In the genomic region with DNA sequence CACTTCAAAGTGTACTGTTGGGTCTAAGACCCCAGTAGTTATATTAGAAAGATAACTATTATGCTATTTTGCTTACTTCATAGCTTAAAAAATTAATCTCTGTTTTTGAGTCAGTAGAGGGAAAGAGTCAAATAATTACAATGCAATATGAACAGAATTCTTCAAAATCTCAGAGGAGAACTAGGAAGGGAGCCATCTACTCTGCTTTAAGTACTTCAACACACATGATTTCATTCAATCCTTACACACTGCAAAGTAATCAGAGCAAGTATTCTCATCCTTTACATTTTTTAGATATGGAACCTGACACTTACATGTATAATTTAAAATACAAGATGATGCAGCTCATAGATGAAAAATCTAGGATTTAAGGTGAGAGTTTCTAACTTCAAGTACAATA, we compare ENCODE assay signal across 18 cellular contexts.
"Had no signal": no experiment of that assay in that cellular context is flagged by ENCODE, and none has a peak within 500 bp of the region (broad histone marks: within the 10 kb centered on the region; RNA-seq: fewer than 3 reads in every experiment).

No MANE protein-coding gene starts in this region.

- ATAC-seq: activated CD4-positive, CD25-positive, alpha-beta regulatory T cell treated with anti-CD3 and anti-CD28 coated beads, Interleukin-2, amount 50 U/mL, for 24 hours; activated CD8-positive, alpha-beta T cell treated with anti-CD3 and anti-CD28 coated beads, Interleukin-2, amount 10 ng/mL, durations not matched to agents 7 days and 5 days; activated naive CD8-positive, alpha-beta T cell treated with anti-CD3 and anti-CD28 coated beads, Interleukin-2, amount 50 U/mL, for 24 hours; activated T-cell treated with anti-CD3 and anti-CD28 coated beads, Interleukin-2, amount 50 U/mL, for 4 hours; esophagus mucosa; left colon had no signal

- DNase-seq: activated CD4-positive, alpha-beta T cell treated with anti-CD3 and anti-CD28 coated beads, Interleukin-2, amount 10 ng/mL, durations not matched to agents 7 days and 5 days; activated CD8-positive, alpha-beta memory T cell treated with anti-CD3 and anti-CD28 coated beads, Interleukin-2, amount 50 U/mL, for 4 hours; activated CD8-positive, alpha-beta T cell treated with anti-CD3 and anti-CD28 coated beads, Interleukin-2, amount 10 ng/mL, durations not matched to agents 7 days and 5 days; activated naive CD4-positive, alpha-beta T cell treated with anti-CD3 and anti-CD28 coated beads, Interleukin-2, amount 10 ng/mL, durations not matched to agents 7 days and 5 days; activated naive CD8-positive, alpha-beta T cell treated with anti-CD3 and anti-CD28 coated beads, Interleukin-2, amount 50 U/mL, for 24 hours; activated T-cell treated with anti-CD3 and anti-CD28 coated beads, Interleukin-2, amount 50 U/mL, for 4 hours; effector CD4-positive, alpha-beta T cell; left colon; naive B cell; retina; stimulated activated CD4-positive, alpha-beta T cell treated with anti-CD3 and anti-CD28 coated beads, Interleukin-12 subunit alpha, Interleukin-12 subunit beta, amount 100 ng/mL, for 4 hours; stimulated activated CD4-positive, alpha-beta T cell treated with anti-CD3 and anti-CD28 coated beads, Interleukin-1b, Interleukin-23, amount 100 ng/mL, for 48 hours; stimulated activated CD8-positive, alpha-beta memory T cell treated with anti-CD3 and anti-CD28 coated beads, Interleukin-4, amount 100 ng/mL, for 48 hours; stimulated activated naive CD4-positive, alpha-beta T cell had no signal

- H3K4me3 ChIP-seq: hepatocyte, tibial nerve had no signal

- H3K27me3 ChIP-seq: hepatocyte, tibial nerve had no signal

- H3K9me3 ChIP-seq: tibial nerve had no signal

- H3K27ac ChIP-seq: hepatocyte had no signal

- H3K36me3 ChIP-seq: tibial nerve had no signal
